6 cellular contexts compared by ENCODE assay signal in genomic region chr10:94238006-94238617, GRCh38.
"Had no signal": no experiment of that assay in that cellular context is flagged by ENCODE, and none has a peak within 500 bp of the region (broad histone marks: within the 10 kb centered on the region; RNA-seq: fewer than 3 reads in every experiment).

No MANE protein-coding gene starts in this region.

- H3K27ac ChIP-seq: GM23248 had no signal

- H3K36me3 ChIP-seq: HAP-1 had no signal

- ATAC-seq: K562 had no signal

- H3K4me3 ChIP-seq: GM23248, HAP-1, K562 had no signal

- H3K9me3 ChIP-seq: HAP-1 had no signal

- DNase-seq: GM23248, GOT3, H7, IMR-90 had no signal

- H3K4me1 ChIP-seq: HAP-1 had no signal

- H3K9ac ChIP-seq: GM23248 had no signal
